1 cellular context compared by ENCODE assay signal in the genomic region with DNA sequence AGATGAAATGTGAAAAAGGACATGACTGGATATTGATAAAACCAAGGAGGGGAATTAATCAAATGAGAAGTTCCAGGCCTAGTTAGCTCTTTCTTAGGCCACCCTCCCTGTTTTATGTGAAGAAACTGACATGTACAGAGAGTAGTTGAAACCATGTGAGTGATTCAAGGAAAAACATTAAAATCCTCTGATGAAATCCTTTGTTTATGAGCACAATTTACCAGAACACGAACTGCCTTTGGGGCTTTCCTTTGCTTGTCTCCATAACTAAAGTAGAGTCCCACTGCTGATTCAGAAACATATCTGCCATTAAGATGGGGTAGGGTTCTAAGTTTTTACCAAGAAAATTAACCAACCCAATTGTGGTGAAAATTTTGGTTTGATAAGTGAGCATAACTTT.
TF ChIP-seq lines count a peak whose summit lies in the region.

No MANE protein-coding gene starts in this region.

TF ChIP-seq in WTC11, 78 proteins besides CTCF, POLR2A, EP300 and RAD21:
- TF ChIP-seq, protein P1, sequence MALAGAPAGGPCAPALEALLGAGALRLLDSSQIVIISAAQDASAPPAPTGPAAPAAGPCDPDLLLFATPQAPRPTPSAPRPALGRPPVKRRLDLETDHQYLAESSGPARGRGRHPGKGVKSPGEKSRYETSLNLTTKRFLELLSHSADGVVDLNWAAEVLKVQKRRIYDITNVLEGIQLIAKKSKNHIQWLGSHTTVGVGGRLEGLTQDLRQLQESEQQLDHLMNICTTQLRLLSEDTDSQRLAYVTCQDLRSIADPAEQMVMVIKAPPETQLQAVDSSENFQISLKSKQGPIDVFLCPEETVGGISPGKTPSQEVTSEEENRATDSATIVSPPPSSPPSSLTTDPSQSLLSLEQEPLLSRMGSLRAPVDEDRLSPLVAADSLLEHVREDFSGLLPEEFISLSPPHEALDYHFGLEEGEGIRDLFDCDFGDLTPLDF (CRISPR knock-in tag; IDR thresholded peaks at IDR 0.05): no peak
- TF ChIP-seq TEAD1 (CRISPR knock-in tag; IDR thresholded peaks at IDR 0.05): no peak
